9 cellular contexts compared by ENCODE assay signal in genomic region chr14:105392161-105393090, GRCh38.
"Had no signal": no experiment of that assay in that cellular context is flagged by ENCODE, and none has a peak within 500 bp of the region (broad histone marks: within the 10 kb centered on the region; RNA-seq: fewer than 3 reads in every experiment).

No MANE protein-coding gene starts in this region.

- H3K4me3 ChIP-seq: transverse colon had no signal

- H3K36me3 ChIP-seq: transverse colon had no signal

- H3K27ac ChIP-seq: transverse colon had no signal

- H3K9me3 ChIP-seq: transverse colon had no signal

- H3K27me3 Mint-ChIP-seq: brain; stimulated activated naive B cell treated with anti-CD40 and anti-IgM and Interleukin-4, amounts not matched to agents 10 μg/mL and 1 μg/mL and 100 μg/mL, for 72 hours had no signal

- DNase-seq: activated naive CD4-positive, alpha-beta T cell treated with anti-CD3 and anti-CD28 coated beads, Interleukin-2, amount 50 U/mL, for 16 hours; endodermal cell; stimulated activated CD4-positive, alpha-beta T cell treated with anti-CD3 and anti-CD28 coated beads, Interleukin-2, amount 100 ng/mL, for 24 hours; stimulated activated naive B cell treated with anti-CD40 and anti-IgM and Interleukin-4, amounts not matched to agents 10 μg/mL and 1 μg/mL and 100 μg/mL, for 72 hours; transverse colon had no signal

- H3K27ac Mint-ChIP-seq: activated T-helper 2 cell treated with anti-CD3 and anti-CD28 coated beads, Interferon-gamma antibody, Interleukin-2, Interleukin-4, amounts not matched to agents 10 μg/mL and 5 μg/mL and 100 μg/mL, durations not matched to agents 14 hours and 24 hours and 36 hours; endodermal cell; stimulated activated naive B cell treated with anti-CD40 and anti-IgM and Interleukin-4, amounts not matched to agents 10 μg/mL and 1 μg/mL and 100 μg/mL, for 72 hours had no signal

- H3K4me1 Mint-ChIP-seq: endodermal cell had no signal

- H3K36me3 Mint-ChIP-seq: brain had no signal

- H3K27me3 ChIP-seq: transverse colon had no signal

- FAIRE-seq: islet of Langerhans had no signal

- H3K4me3 Mint-ChIP-seq: brain; endodermal cell; stimulated activated naive B cell treated with anti-CD40 and anti-IgM and Interleukin-4, amounts not matched to agents 10 μg/mL and 1 μg/mL and 100 μg/mL, for 72 hours had no signal

- ATAC-seq: stimulated activated naive B cell treated with anti-CD40 and anti-IgM and Interleukin-4, amounts not matched to agents 10 μg/mL and 1 μg/mL and 100 μg/mL, for 72 hours had no signal

- H3K9me3 Mint-ChIP-seq: activated T-helper 2 cell treated with anti-CD3 and anti-CD28 coated beads, Interferon-gamma antibody, Interleukin-2, Interleukin-4, amounts not matched to agents 10 μg/mL and 5 μg/mL and 100 μg/mL, durations not matched to agents 14 hours and 24 hours and 36 hours; brain; endodermal cell; neural crest cell; stimulated activated naive B cell treated with anti-CD40 and anti-IgM and Interleukin-4, amounts not matched to agents 10 μg/mL and 1 μg/mL and 100 μg/mL, for 72 hours had no signal
